Comparison of ENCODE assay signal across 13 cellular contexts in genomic region chr9:35537898-35538297, GRCh38. TPM values are rescaled to one million over a fixed set of nuclear protein-coding genes. Genes with fewer than 3 reads are reported as not detected.
DNase-seq lines count a peak whose midpoint lies in the region; ATAC-seq, FAIRE-seq and TF ChIP-seq lines count a peak whose summit lies in the region.
"Had no signal": no experiment of that assay in that cellular context is flagged by ENCODE, and none has a peak within 500 bp of the region (broad histone marks: within the 10 kb centered on the region; RNA-seq: fewer than 3 reads in every experiment).

No MANE protein-coding gene starts in this region.

- intact Hi-C loops in HepG2 (cut with micrococcal nuclease; ENCODE audit: unreplicated experiment) (no loop called here), left ventricle myocardium inferior (cut with micrococcal nuclease) (no loop called here), aorta (cut with DNase I) (loop anchor here in 1 of 2 donors (5.0 kb wide), 1 partner anchor 46 kb away; the partner anchor contains the start of gene RUSC2)

- no peak for TF ChIP-seq CTCF in liver (IDR thresholded peaks at IDR 0.05; ENCODE audit: low read depth, low read length, missing input control)
- no peak for TF ChIP-seq CTCF in HepG2 (CRISPR knock-in tag; IDR thresholded peaks at IDR 0.05)
- TF ChIP-seq CTCF in left ventricle myocardium inferior (IDR thresholded peaks at IDR 0.05; ENCODE audit: borderline replicate concordance), result no peak
- no peak for TF ChIP-seq CTCF in osteoblast (IDR thresholded peaks at IDR 0.05; ENCODE audit: extremely low read depth, low read depth, low read length)

- H3K27ac ChIP-seq in liver (ENCODE audit: low read depth in 1 of 2, low read length in 2 of 2) (peak overlapping the region; percentile 16 to 25), HepG2 (ENCODE audit: extremely low read length, insufficient read depth, low read length) (no peak overlapping the region), left ventricle myocardium inferior (replicated peaks) (peak overlapping the region; percentile 97), osteoblast (ENCODE audit: low read depth, low read length) (peak overlapping the region; percentile 87), aorta (ENCODE audit: low read depth in 1 of 2, low read length in 2 of 2) (peak overlapping the region; percentile 62 to 64), Karpas-422 (ENCODE audit: low read length) (no peak overlapping the region)

- no peak overlapping the region for H3K4me3 ChIP-seq in liver (ENCODE audit: low read depth in 1 of 3, low read length in 3 of 3)
- no peak overlapping the region for H3K4me3 ChIP-seq in HepG2 (replicated peaks in 1 of 3; ENCODE audit: insufficient read depth in 1 of 3, low read depth in 2 of 3, low read length in 3 of 3)
- peak overlapping the region; percentile 71 for H3K4me3 ChIP-seq in left ventricle myocardium inferior
- no peak overlapping the region for H3K4me3 ChIP-seq in osteoblast (ENCODE audit: insufficient read depth, low read length)
- H3K4me3 ChIP-seq in aorta (ENCODE audit: low read length in 2 of 2), result no peak overlapping the region
- no peak overlapping the region for H3K4me3 ChIP-seq in Karpas-422 (ENCODE audit: low read length)

- no peaks in the 10 kb centered on the region for H3K79me2 ChIP-seq in HepG2 (ENCODE audit: insufficient read depth, low read length)
- H3K79me2 ChIP-seq in osteoblast (ENCODE audit: insufficient read depth, low read length), result peaks cover 97% of the 10 kb centered on the region
- no peaks in the 10 kb centered on the region for H3K79me2 ChIP-seq in Karpas-422 (ENCODE audit: low read length)

- no TSS peak for BruUV-seq in HepG2 (replicated peaks; lab: Mats Ljungman, UMichigan)

- H3K9me2 ChIP-seq in Karpas-422 (replicated peaks; ENCODE audit: insufficient read depth, low read length), result no peaks in the 10 kb centered on the region

- ATAC-seq in HepG2, result no peak
- peak; percentile 58 for ATAC-seq in aorta (ENCODE audit: low FRiP score)
- ATAC-seq: activated CD8-positive, alpha-beta T cell treated with anti-CD3 and anti-CD28 coated beads, Interleukin-2, amount 10 ng/mL, durations not matched to agents 7 days and 5 days had no signal

- no peak for TF ChIP-seq POLR2A in HepG2 (IDR thresholded peaks at IDR 0.05; ENCODE audit: insufficient read depth in 1 of 2, low read depth in 2 of 2, low read length in 2 of 2)

- H3K4me1 ChIP-seq in liver (ENCODE audit: control insufficient read depth in 4 of 4, insufficient read depth in 4 of 4, low read length in 3 of 4) (peaks cover 0 to 8% (median 3%) of the 10 kb centered on the region in 4 donors), HepG2 (ENCODE audit: insufficient read depth, low read length) (peaks cover 13% of the 10 kb centered on the region), left ventricle myocardium inferior (peaks cover 84% of the 10 kb centered on the region), osteoblast (ENCODE audit: insufficient read depth, low read length) (peaks cover 40% of the 10 kb centered on the region), aorta (ENCODE audit: control insufficient read depth in 1 of 2, insufficient read depth in 2 of 2, low read length in 2 of 2) (peaks cover 0 to 16% of the 10 kb centered on the region in 2 donors), Karpas-422 (ENCODE audit: low read length) (no peaks in the 10 kb centered on the region)

- no peaks in the 10 kb centered on the region for H3K9me3 ChIP-seq in liver (ENCODE audit: control insufficient read depth in 4 of 4, low read length in 3 of 4)
- no peaks in the 10 kb centered on the region for H3K9me3 ChIP-seq in HepG2 (ENCODE audit: low read length)
- H3K9me3 ChIP-seq in left ventricle myocardium inferior (replicated peaks), result no peaks in the 10 kb centered on the region
- no peaks in the 10 kb centered on the region for H3K9me3 ChIP-seq in osteoblast (ENCODE audit: low read depth, low read length)
- H3K9me3 ChIP-seq in aorta (ENCODE audit: control insufficient read depth, low read length), result no peaks in the 10 kb centered on the region
- no peaks in the 10 kb centered on the region for H3K9me3 ChIP-seq in Karpas-422 (ENCODE audit: low read length)

- 83% methylated on average over 3 of the region's 3 CpGs for WGBS in liver
- 93% methylated on average over 2 of the region's 3 CpGs for WGBS in HepG2 (ENCODE audit: low lambda C conversion rate)
- WGBS in aorta, 2 donors, result 20 to 32% methylated on average over 3 of the region's 3 CpGs

- DNase-seq in HepG2 (ENCODE audit: low spot score), result no peak
- peak; percentile 66 for DNase-seq in left ventricle myocardium inferior
- no peak for DNase-seq in osteoblast (ENCODE audit: insufficient read length, low spot score, missing footprints)
- no peak for DNase-seq in aorta
- no peak for DNase-seq in NCI-H446 (lab: John Stamatoyannopoulos, UW)
- no peak for DNase-seq in GM19238 (ENCODE audit: insufficient read length, low spot score)
- no peak for DNase-seq in Karpas-422
- DNase-seq: ACHN; activated CD8-positive, alpha-beta T cell treated with anti-CD3 and anti-CD28 coated beads, Interleukin-2, amount 10 ng/mL, durations not matched to agents 7 days and 5 days; NCI-H2107 had no signal

- H3K4me2 ChIP-seq in HepG2 (ENCODE audit: low read depth, low read length) (no peak overlapping the region), osteoblast (ENCODE audit: insufficient read depth, low read length) (peak overlapping the region; percentile 84), Karpas-422 (ENCODE audit: low read depth, low read length, poor library complexity, severe bottlenecking) (no peak overlapping the region)

- TF ChIP-seq EP300 in HepG2 (IDR thresholded peaks at IDR 0.05; ENCODE audit: low read depth in 2 of 2, low read length in 2 of 2) (no peak), HepG2 (CRISPR knock-in tag; IDR thresholded peaks at IDR 0.05; ENCODE audit: borderline replicate concordance) (no peak)

- POLR2A ChIA-PET in HepG2 (lab: Yijun Ruan, JAX), result no interaction called here

- no peaks in the 10 kb centered on the region for H4K20me1 ChIP-seq in HepG2 (ENCODE audit: insufficient read depth, low read length)
- peaks cover 7% of the 10 kb centered on the region for H4K20me1 ChIP-seq in osteoblast (ENCODE audit: insufficient read depth, low read length)
- no peaks in the 10 kb centered on the region for H4K20me1 ChIP-seq in Karpas-422 (ENCODE audit: insufficient read depth, low read depth, low read length)

- H2AFZ ChIP-seq in HepG2 (ENCODE audit: low read length) (no peak overlapping the region), osteoblast (ENCODE audit: low read length) (no peak overlapping the region), Karpas-422 (ENCODE audit: low read length) (no peak overlapping the region)

- H3K9ac ChIP-seq in liver (ENCODE audit: low read depth in 1 of 2, low read length in 2 of 2), result no peak overlapping the region
- H3K9ac ChIP-seq in HepG2 (ENCODE audit: insufficient read depth, low read depth, low read length), result no peak overlapping the region
- H3K9ac ChIP-seq in Karpas-422 (ENCODE audit: low read length), result no peak overlapping the region

- CTCF ChIA-PET in HepG2 (lab: Yijun Ruan, JAX; ENCODE audit: low intra/inter-chr PET ratio, low total read pairs), result no interaction called here

- H3K27me3 ChIP-seq in liver (ENCODE audit: control insufficient read depth in 4 of 4, insufficient read depth in 4 of 4, low read length in 3 of 4) (no peaks in the 10 kb centered on the region), HepG2 (ENCODE audit: control insufficient read depth in 1 of 2, insufficient read depth in 2 of 2, low read length in 2 of 2) (no peaks in the 10 kb centered on the region), left ventricle myocardium inferior (ENCODE audit: low read depth) (no peaks in the 10 kb centered on the region), osteoblast (ENCODE audit: insufficient read depth, low read length) (no peaks in the 10 kb centered on the region), aorta (ENCODE audit: control insufficient read depth in 1 of 2, insufficient read depth in 2 of 2, low read length in 1 of 2) (no peaks in the 10 kb centered on the region), Karpas-422 (ENCODE audit: low read length) (no peaks in the 10 kb centered on the region)

- in situ Hi-C loops in HepG2 (cut with HindIII; ENCODE audit: extremely low pct_ligation_motif_present, low pct_unique_long_range_greater_than_20kb), result no loop called here

- no peak for FAIRE-seq in HepG2 (lab: Jason Lieb, UNC)
- FAIRE-seq: G401.6, urothelium cell line had no signal

- no peaks in the 10 kb centered on the region for H3K36me3 ChIP-seq in liver (ENCODE audit: control insufficient read depth in 4 of 4, insufficient read depth in 3 of 4, low read depth in 1 of 4, low read length in 3 of 4)
- no peaks in the 10 kb centered on the region for H3K36me3 ChIP-seq in HepG2 (replicated peaks in 1 of 2; ENCODE audit: control insufficient read depth in 1 of 2, insufficient read depth in 2 of 2, low read length in 2 of 2)
- no peaks in the 10 kb centered on the region for H3K36me3 ChIP-seq in left ventricle myocardium inferior
- H3K36me3 ChIP-seq in osteoblast (ENCODE audit: insufficient read depth, low read length), result peaks cover 5% of the 10 kb centered on the region
- no peaks in the 10 kb centered on the region for H3K36me3 ChIP-seq in aorta (ENCODE audit: control insufficient read depth in 1 of 2, insufficient read depth in 2 of 2, low read length in 1 of 2)
- H3K36me3 ChIP-seq in Karpas-422 (ENCODE audit: insufficient read depth, low read length), result no peaks in the 10 kb centered on the region

- TF ChIP-seq RAD21 in liver (IDR thresholded peaks at IDR 0.05) (no peak), HepG2 (CRISPR knock-in tag; IDR thresholded peaks at IDR 0.05) (no peak)

RNA-seq across cellular contexts. Expression of gene RUSC2, which starts 48.0 kb away (rescaled TPM):
- total RNA-seq in liver (1 to 10 TPM; 2.1 to 6.3 TPM), HepG2 (2016; rRNA removed; fragmentation: Illumina TruSeq; extraction: Trizol) (2.3 and 3.3 TPM in 2 replicates), left ventricle myocardium inferior (27.5 TPM), osteoblast (25.0 and 28.6 TPM in 2 replicates), aorta (100 to 1,000 TPM in 1 of 2 donors, 10 to 100 TPM in 1; 65.8 to 112 TPM)
- polyA plus RNA-seq in liver (1 to 10 TPM; 3.2 to 5.4 TPM), HepG2 (2011; rRNA removed) (2.8 and 3.7 TPM in 2 replicates), aorta (10 to 100 TPM; 11.0 to 58.3 TPM)
- total RNA-seq in HepG2 (2016; cell fraction: cytosol; rRNA removed; fragmentation: Illumina TruSeq; extraction: Trizol; ENCODE audit: low read depth), result 1.1 and 1.7 TPM in 2 replicates
- 1.9 and 3.8 TPM in 2 replicates for total RNA-seq in HepG2 (2016; cell fraction: insoluble cytoplasmic fraction; rRNA removed; fragmentation: Illumina TruSeq; extraction: Trizol)
- total RNA-seq in HepG2 (2016; cell fraction: membrane; rRNA removed; fragmentation: Illumina TruSeq; extraction: Trizol), result 3.6 and 4.7 TPM in 2 replicates
- total RNA-seq in HepG2 (2016; cell fraction: nucleus; rRNA removed; fragmentation: Illumina TruSeq; extraction: Trizol), result 3.3 and 4.1 TPM in 2 replicates
- 1.7 and 2.1 TPM in 2 replicates for polyA plus RNA-seq in HepG2 (2011; cell fraction: cytosol; rRNA removed)
- 11.7 and 15.3 TPM in 2 replicates for polyA plus RNA-seq in HepG2 (2011; cell fraction: nucleus; rRNA removed)
- polyA plus RNA-seq in HepG2 (2012), result 1.9 and 2.4 TPM in 2 replicates
- 0.12 and 0.19 TPM in 2 replicates for polyA plus RNA-seq in HepG2 (2016; cell fraction: cytosol; fragmentation: Illumina TruSeq; extraction: Trizol; ENCODE audit: low read depth)
- 1.8 and 2.2 TPM in 2 replicates for polyA plus RNA-seq in HepG2 (2016; cell fraction: insoluble cytoplasmic fraction; fragmentation: Illumina TruSeq; extraction: Trizol; ENCODE audit: low read depth)
- 0.34 and 0.43 TPM in 2 replicates for polyA plus RNA-seq in HepG2 (2016; cell fraction: membrane; fragmentation: Illumina TruSeq; extraction: Trizol; ENCODE audit: low read depth)
- polyA plus RNA-seq in HepG2 (2016; cell fraction: nucleus; fragmentation: Illumina TruSeq; extraction: Trizol; ENCODE audit: insufficient read depth, low read depth), result 7.4 and 7.8 TPM in 2 replicates
- 25.2 and 27.1 TPM in 2 replicates for polyA minus RNA-seq in HepG2 (2011; rRNA and poly(A)+ RNA removed; ENCODE audit: low replicate concordance)
- 4.6 and 4.7 TPM in 2 replicates for polyA minus RNA-seq in HepG2 (2011; cell fraction: cytosol; rRNA and poly(A)+ RNA removed)
- polyA minus RNA-seq in HepG2 (2011; cell fraction: nucleus; rRNA and poly(A)+ RNA removed), result 5.7 and 6.6 TPM in 2 replicates
- not detected in 2 replicates for total RNA-seq in Karpas-422 (2014; rRNA removed; shearing (Covaris generic); ENCODE audit: low replicate concordance)

Comparison
In these comparisons a context has a peak if more than half of its experiments do, and no peak if none do; other contexts are left out.
1. H3K27ac ChIP-seq: peak in liver (2 of 2), left ventricle myocardium inferior (single experiment), osteoblast (single experiment) and aorta (2 of 2); none in HepG2 (single experiment) and Karpas-422 (single experiment).